In genomic region chr6:1316482-1317220, GRCh38 we compare ENCODE assay signal across 8 cellular contexts. TPM values are rescaled to one million over a fixed set of nuclear protein-coding genes. Genes with fewer than 3 reads are reported as not detected.
DNase-seq lines count a peak whose midpoint lies in the region; ATAC-seq and TF ChIP-seq lines count a peak whose summit lies in the region.

No MANE protein-coding gene starts in this region.

- H3K4me3 Mint-ChIP-seq in CD14-positive monocyte (peak overlapping the region; percentile 62 to 87), IgD-negative memory B cell (peak overlapping the region; percentile 30 to 85 (median 53)), neural progenitor cell (no peak overlapping the region)

- no peak overlapping the region for H3K9ac ChIP-seq in neural progenitor cell

- H3F3A ChIP-seq in neural progenitor cell (ENCODE audit: low read depth), result peaks cover 3% of the 10 kb centered on the region

- H3K27ac Mint-ChIP-seq in CD14-positive monocyte (no peak overlapping the region), IgD-negative memory B cell (peak overlapping the region in 1 of 3 donors; percentile 26), neural progenitor cell (no peak overlapping the region)

- no peak for TF ChIP-seq CTCF in CD14-positive monocyte (IDR thresholded peaks at IDR 0.05)
- no peak for TF ChIP-seq CTCF in neural progenitor cell (IDR thresholded peaks at IDR 0.05)

- H3K9me3 Mint-ChIP-seq in CD14-positive monocyte, result peaks cover 8 to 25% (median 19%) of the 10 kb centered on the region in 7 donors
- peaks cover 0 to 2% (median 2%) of the 10 kb centered on the region in 3 donors for H3K9me3 Mint-ChIP-seq in IgD-negative memory B cell
- peaks cover 11% of the 10 kb centered on the region for H3K9me3 Mint-ChIP-seq in neural progenitor cell

- H4K20me1 ChIP-seq in neural progenitor cell (ENCODE audit: low read depth), result peaks cover 33% of the 10 kb centered on the region

- no peak overlapping the region for H2AFZ ChIP-seq in neural progenitor cell (replicated peaks)

- no peak overlapping the region for H3K27ac ChIP-seq in neural progenitor cell

- H3K79me2 ChIP-seq in neural progenitor cell (ENCODE audit: low read depth), result no peaks in the 10 kb centered on the region

- no peaks in the 10 kb centered on the region for H3K4me1 ChIP-seq in neural progenitor cell

- H3K4me1 Mint-ChIP-seq in CD14-positive monocyte, result peaks cover 15% of the 10 kb centered on the region
- H3K4me1 Mint-ChIP-seq in IgD-negative memory B cell, result peaks cover 13 to 16% (median 13%) of the 10 kb centered on the region in 3 donors
- H3K4me1 Mint-ChIP-seq in neural progenitor cell, result peaks cover 17% of the 10 kb centered on the region

- H3K4me3 ChIP-seq in neural progenitor cell, result peak overlapping the region; percentile 38

- H3K4me2 ChIP-seq in neural progenitor cell, result peak overlapping the region; percentile 78

- peaks cover 44 to 58% (median 48%) of the 10 kb centered on the region in 3 donors for H3K27me3 Mint-ChIP-seq in CD14-positive monocyte (ENCODE audit: low read depth in 3 of 3)
- peaks cover 31% of the 10 kb centered on the region for H3K27me3 Mint-ChIP-seq in IgD-negative memory B cell
- peaks cover 37% of the 10 kb centered on the region for H3K27me3 Mint-ChIP-seq in neural progenitor cell (ENCODE audit: insufficient read depth, low read depth)

- ATAC-seq in GM21381 (IDR thresholded peaks at IDR 0.05; ENCODE audit: unreplicated experiment) (no peak), HG03196 (IDR thresholded peaks at IDR 0.05; ENCODE audit: unreplicated experiment) (no peak), HG03039 (IDR thresholded peaks at IDR 0.05; ENCODE audit: unreplicated experiment) (no peak)

- H3K27me3 ChIP-seq in neural progenitor cell, result peaks cover 64% of the 10 kb centered on the region

- peaks cover 5 to 14% of the 10 kb centered on the region in 2 donors for H3K36me3 Mint-ChIP-seq in CD14-positive monocyte
- no peaks in the 10 kb centered on the region for H3K36me3 Mint-ChIP-seq in IgD-negative memory B cell
- no peaks in the 10 kb centered on the region for H3K36me3 Mint-ChIP-seq in neural progenitor cell

- H3K36me3 ChIP-seq in neural progenitor cell, result no peaks in the 10 kb centered on the region

- DNase-seq in CD14-positive monocyte (ENCODE audit: low spot score), result no peak
- DNase-seq in ecto neural progenitor cell (ENCODE audit: low spot score), result peak; percentile 63
- peak; percentile 78 for DNase-seq in neural progenitor cell (ENCODE audit: low spot score)
- no peak for DNase-seq in cortex of kidney (lab: John Stamatoyannopoulos, UW)

- intact Hi-C loops in CD14-positive monocyte (cut with micrococcal nuclease), result loop anchor here in 1 of 2 donors (10.0 kb wide), 1 partner anchor 52 kb away; no protein-coding TSS in a partner anchor

- H3K9me3 ChIP-seq in neural progenitor cell (ENCODE audit: low read depth), result no peaks in the 10 kb centered on the region

RNA-seq across cellular contexts. Expression of gene FOXQ1, which starts 4.8 kb away (rescaled TPM):
- polyA plus RNA-seq in CD14-positive monocyte, result not detected
- polyA plus RNA-seq in IgD-negative memory B cell, result not detected
- not detected in 2 replicates for total RNA-seq in neural progenitor cell (ENCODE audit: low replicate concordance)

Comparison
In these comparisons a context has a peak if more than half of its experiments do, and no peak if none do; other contexts are left out.
1. DNase-seq: peak in ecto neural progenitor cell (single experiment) and neural progenitor cell (single experiment); none in CD14-positive monocyte (single experiment) and cortex of kidney (single experiment).